14 cellular contexts compared by ENCODE assay signal in genomic region chr11:111423250-111423615, GRCh38. TPM values are rescaled to one million over a fixed set of nuclear protein-coding genes. Genes with fewer than 3 reads are reported as not detected.
A peak's percentile ranks its signal among the peaks of the same experiment; 100 is the strongest.
DNase-seq lines count a peak whose midpoint lies in the region; ATAC-seq and TF ChIP-seq lines count a peak whose summit lies in the region.
"Had no signal": no experiment of that assay in that cellular context is flagged by ENCODE, and none has a peak within 500 bp of the region (broad histone marks: within the 10 kb centered on the region; RNA-seq: fewer than 3 reads in every experiment).

No MANE protein-coding gene starts in this region.

- H3K4me1 Mint-ChIP-seq in GM23338 (peaks cover 2% of the 10 kb centered on the region; the same call in 1 of the 3 replicates), IgD-negative memory B cell (peaks cover 20 to 50% (median 50%) of the 10 kb centered on the region in 3 donors), naive B cell (peaks cover 53 to 55% (median 53%) of the 10 kb centered on the region in 3 donors)

- H3K27ac Mint-ChIP-seq in GM23338 (no peak overlapping the region), IgD-negative memory B cell (peak overlapping the region in 2 of 3 donors; percentile 50 to 84), naive B cell (peak overlapping the region in 4 of 6 donors; percentile 21 to 87 (median 72))
- H3K27ac Mint-ChIP-seq: activated CD8-positive, alpha-beta memory T cell treated with anti-CD3 and anti-CD28 coated beads, Interleukin-2, amount 10 ng/mL, durations not matched to agents 7 days and 5 days; activated naive CD8-positive, alpha-beta T cell had no signal

- H3K27me3 Mint-ChIP-seq in GM23338 (ENCODE audit: insufficient read depth, low read depth, poor library complexity) (peaks cover 3% of the 10 kb centered on the region), IgD-negative memory B cell (no peaks in the 10 kb centered on the region), naive B cell (no peaks in the 10 kb centered on the region)
- H3K27me3 Mint-ChIP-seq: activated naive CD8-positive, alpha-beta T cell had no signal

- no peaks in the 10 kb centered on the region for H3F3A ChIP-seq in GM23338 (replicated peaks; ENCODE audit: low read depth)

- no peak for TF ChIP-seq CTCF in GM23338 (conservative IDR thresholded peaks at IDR 0.05; ENCODE audit: low read depth in 2 of 2)

- no peaks in the 10 kb centered on the region for H4K20me1 ChIP-seq in GM23338 (replicated peaks; ENCODE audit: insufficient read depth)

- H2AFZ ChIP-seq in GM23338, result peak overlapping the region; percentile 82; the same call in 1 of the 2 replicates
- H2AFZ ChIP-seq: GM23248 had no signal

- H3K36me3 ChIP-seq in GM23338 (ENCODE audit: insufficient read depth) (no peaks in the 10 kb centered on the region), aorta (ENCODE audit: control insufficient read depth in 1 of 2, insufficient read depth in 2 of 2, low read length in 1 of 2) (no peaks in the 10 kb centered on the region)
- H3K36me3 ChIP-seq: gastrocnemius medialis had no signal

- 50 to 65% methylated on average over 1 of the region's 1 CpG for WGBS in aorta, 2 donors

- DNase-seq in GM23338 (ENCODE audit: low spot score) (no peak), naive B cell (no peak), aorta (no peak)
- DNase-seq in stimulated activated CD4-positive, alpha-beta T cell treated with anti-CD3 and anti-CD28 coated beads, Interleukin-2, amount 100 ng/mL, for 24 hours, result no peak
- DNase-seq: gastrocnemius medialis, GF-D8, KBM-7 had no signal

- intact Hi-C loops in aorta (cut with DNase I), result loop anchor here (1.0 to 5.0 kb wide), 3 partner anchors 126 to 141 kb away; partner anchors contain the start of gene POU2AF3 (in 1 of the 2)

- H3K9me3 Mint-ChIP-seq in GM23338 (no peaks in the 10 kb centered on the region), IgD-negative memory B cell (no peaks in the 10 kb centered on the region), naive B cell (no peaks in the 10 kb centered on the region)

- H3K4me1 ChIP-seq in GM23338 (ENCODE audit: insufficient read depth) (no peaks in the 10 kb centered on the region), aorta (ENCODE audit: control insufficient read depth in 1 of 2, insufficient read depth in 2 of 2, low read length in 2 of 2) (peaks cover 0 to 7% of the 10 kb centered on the region in 2 donors)

- no peaks in the 10 kb centered on the region for H3K36me3 Mint-ChIP-seq in GM23338 (ENCODE audit: low read depth)
- H3K36me3 Mint-ChIP-seq in IgD-negative memory B cell, result peaks cover 2% of the 10 kb centered on the region
- H3K36me3 Mint-ChIP-seq in naive B cell, result no peaks in the 10 kb centered on the region
- H3K36me3 Mint-ChIP-seq: activated CD8-positive, alpha-beta memory T cell treated with anti-CD3 and anti-CD28 coated beads, Interleukin-2, amount 10 ng/mL, durations not matched to agents 7 days and 5 days had no signal

- H3K4me3 ChIP-seq in GM23338, result no peak overlapping the region
- no peak overlapping the region for H3K4me3 ChIP-seq in aorta (ENCODE audit: low read length in 2 of 2)
- H3K4me3 ChIP-seq: gastrocnemius medialis, GM23248 had no signal

- no peak overlapping the region for H3K4me2 ChIP-seq in GM23338

- H3K9me2 ChIP-seq in GM23338 (ENCODE audit: insufficient read depth), result peaks cover 9% of the 10 kb centered on the region; the same call in 1 of the 2 replicates

- H3K27me3 ChIP-seq in GM23338 (ENCODE audit: insufficient read depth), result no peaks in the 10 kb centered on the region
- no peaks in the 10 kb centered on the region for H3K27me3 ChIP-seq in aorta (ENCODE audit: control insufficient read depth in 1 of 2, insufficient read depth in 2 of 2, low read length in 1 of 2)
- H3K27me3 ChIP-seq: gastrocnemius medialis had no signal

- H3K27ac ChIP-seq in GM23338 (ENCODE audit: low read depth), result no peak overlapping the region
- no peak overlapping the region for H3K27ac ChIP-seq in aorta (ENCODE audit: low read depth in 1 of 2, low read length in 2 of 2)
- H3K27ac ChIP-seq: gastrocnemius medialis, GM23248 had no signal

- ATAC-seq in GM19023 (IDR thresholded peaks at IDR 0.05; ENCODE audit: unreplicated experiment) (peak; percentile 14), GM23338 (peak; percentile 24; the same call in 2 of the 3 replicates), naive B cell (ENCODE audit: low read depth in 2 of 2) (peak in 1 of 2 donors; percentile 2), GM21528 (IDR thresholded peaks at IDR 0.05; ENCODE audit: low FRiP score, unreplicated experiment) (no peak), aorta (ENCODE audit: low FRiP score) (no peak)

- H3K9me3 ChIP-seq in aorta (ENCODE audit: control insufficient read depth, low read length), result no peaks in the 10 kb centered on the region
- H3K9me3 ChIP-seq: gastrocnemius medialis had no signal

- H3K4me3 Mint-ChIP-seq in GM23338 (no peak overlapping the region), IgD-negative memory B cell (peak overlapping the region in 2 of 4 donors; percentile 59 to 80), naive B cell (peak overlapping the region in 1 of 8 donors; percentile 30)
- H3K4me3 Mint-ChIP-seq: activated CD8-positive, alpha-beta memory T cell treated with anti-CD3 and anti-CD28 coated beads, Interleukin-2, amount 10 ng/mL, durations not matched to agents 7 days and 5 days; activated naive CD8-positive, alpha-beta T cell had no signal

- no peaks in the 10 kb centered on the region for H3K79me2 ChIP-seq in GM23338 (replicated peaks; ENCODE audit: insufficient read depth)

TF ChIP-seq in GM23338, 12 proteins besides CTCF, POLR2A, EP300 and RAD21 (continues in another document):
- TF ChIP-seq POLR2AphosphoS5 (IDR thresholded peaks at IDR 0.05; ENCODE audit: low read depth) (no peak), CREB1 (CRISPR knock-in tag; IDR thresholded peaks at IDR 0.05; ENCODE audit: low read depth) (no peak), ZNF114 (CRISPR knock-in tag; IDR thresholded peaks at IDR 0.05) (no peak), EZH2phosphoT487 (IDR thresholded peaks at IDR 0.05; ENCODE audit: unreplicated experiment) (no peak), EZH2 (IDR thresholded peaks at IDR 0.05; ENCODE audit: low read depth, unreplicated experiment) (no peak), JUNB (IDR thresholded peaks at IDR 0.05; ENCODE audit: unreplicated experiment) (no peak), ETS1 (IDR thresholded peaks at IDR 0.05) (no peak), STAT1 (IDR thresholded peaks at IDR 0.05; ENCODE audit: unreplicated experiment) (no peak)

RNA-seq across cellular contexts. Expression of gene POU2AF1, which starts 44.2 kb away (rescaled TPM):
- not detected in 2 replicates for total RNA-seq in GM23338 (2014; rRNA removed; shearing (Covaris generic))
- polyA plus RNA-seq in GM23338 (2016; fragmentation: Nextera tagmentation; extraction: Ambion mirVana) (not detected in 2 replicates), IgD-negative memory B cell (194 TPM), naive B cell (ENCODE audit: low read depth in 6 of 6) (100 to 1,000 TPM in 2 of 6 donors, 10 to 100 TPM in 4; 63.6 to 114 (median 89.3) TPM), aorta (under 1 TPM; 0.05 to 0.63 TPM)
- 1 to 10 TPM in 1 of 2 donors, under 1 TPM in 1; 0.45 to 1.2 TPM for total RNA-seq in aorta
- total RNA-seq: skeletal muscle tissue had no signal

Comparison
In these comparisons a context has a peak if more than half of its experiments do, and no peak if none do; other contexts are left out.
1. ATAC-seq: peak in GM19023 (single experiment) and GM23338 (single experiment); none in GM21528 (single experiment) and aorta (single experiment).
2. RNA of gene POU2AF1, which starts 44.2 kb away (polyA plus RNA-seq): 194 TPM in IgD-negative memory B cell (single experiment) and 63.6 to 114 TPM in naive B cell; 0.05 to 0.63 TPM in aorta and not detected in GM23338; every median in the first group is over 10 times any median in the second.